Comparison of ENCODE assay signal across 15 cellular contexts in the genomic region with DNA sequence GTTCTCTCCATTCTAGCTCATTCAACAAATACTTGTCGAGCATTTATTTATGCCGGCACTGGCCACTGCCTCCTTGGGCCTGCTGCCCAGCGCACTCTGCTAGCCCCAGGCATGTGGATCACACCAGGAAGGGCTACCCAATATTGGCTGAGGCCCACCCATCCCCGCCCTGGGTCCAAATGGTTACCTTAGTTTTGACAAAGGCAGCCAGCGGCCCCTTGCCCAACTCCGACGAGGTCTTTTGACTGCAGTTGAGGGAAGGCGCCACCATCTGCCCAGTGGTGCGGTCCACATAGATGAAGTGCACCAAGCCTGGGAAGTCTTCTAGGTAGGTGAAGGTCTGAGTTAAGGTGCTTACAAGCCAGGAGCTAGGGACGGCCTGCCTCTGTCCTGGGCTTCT.
"Had no signal": no experiment of that assay in that cellular context is flagged by ENCODE, and none has a peak within 500 bp of the region (broad histone marks: within the 10 kb centered on the region; RNA-seq: fewer than 3 reads in every experiment).

No MANE protein-coding gene starts in this region.

- H3K4me1 Mint-ChIP-seq: immature natural killer cell; naive thymus-derived CD4-positive, alpha-beta T cell had no signal

- H3K4me3 Mint-ChIP-seq: immature natural killer cell; naive thymus-derived CD4-positive, alpha-beta T cell; nephron progenitor cell had no signal

- H3K9me3 ChIP-seq: esophagus muscularis mucosa had no signal

- DNase-seq: cerebellar nuclear complex; effector CD4-positive, alpha-beta T cell; immature natural killer cell; kidney; left cardiac atrium; left ventricle myocardium superior; mesendoderm; naive thymus-derived CD4-positive, alpha-beta T cell; nephron progenitor cell; small intestine; stimulated activated CD4-positive, alpha-beta T cell treated with anti-CD3 and anti-CD28 coated beads, Interleukin-12 subunit alpha, Interleukin-12 subunit beta, amount 100 ng/mL, for 4 hours; stimulated activated naive CD4-positive, alpha-beta T cell treated with Interleukin-2 at 50 U/mL for 16 hours; trophoblast cell had no signal

- H3K4me1 ChIP-seq: esophagus muscularis mucosa had no signal

- H3K27me3 ChIP-seq: esophagus muscularis mucosa had no signal

- H3K27ac ChIP-seq: esophagus muscularis mucosa had no signal

- H3K4me3 ChIP-seq: esophagus muscularis mucosa, lung had no signal

- H3K27ac Mint-ChIP-seq: immature natural killer cell, nephron progenitor cell had no signal

- H3K9me3 Mint-ChIP-seq: immature natural killer cell; naive thymus-derived CD4-positive, alpha-beta T cell; nephron progenitor cell had no signal

- ATAC-seq: left cardiac atrium; left ventricle myocardium superior; naive thymus-derived CD4-positive, alpha-beta T cell had no signal
